In the genomic region with DNA sequence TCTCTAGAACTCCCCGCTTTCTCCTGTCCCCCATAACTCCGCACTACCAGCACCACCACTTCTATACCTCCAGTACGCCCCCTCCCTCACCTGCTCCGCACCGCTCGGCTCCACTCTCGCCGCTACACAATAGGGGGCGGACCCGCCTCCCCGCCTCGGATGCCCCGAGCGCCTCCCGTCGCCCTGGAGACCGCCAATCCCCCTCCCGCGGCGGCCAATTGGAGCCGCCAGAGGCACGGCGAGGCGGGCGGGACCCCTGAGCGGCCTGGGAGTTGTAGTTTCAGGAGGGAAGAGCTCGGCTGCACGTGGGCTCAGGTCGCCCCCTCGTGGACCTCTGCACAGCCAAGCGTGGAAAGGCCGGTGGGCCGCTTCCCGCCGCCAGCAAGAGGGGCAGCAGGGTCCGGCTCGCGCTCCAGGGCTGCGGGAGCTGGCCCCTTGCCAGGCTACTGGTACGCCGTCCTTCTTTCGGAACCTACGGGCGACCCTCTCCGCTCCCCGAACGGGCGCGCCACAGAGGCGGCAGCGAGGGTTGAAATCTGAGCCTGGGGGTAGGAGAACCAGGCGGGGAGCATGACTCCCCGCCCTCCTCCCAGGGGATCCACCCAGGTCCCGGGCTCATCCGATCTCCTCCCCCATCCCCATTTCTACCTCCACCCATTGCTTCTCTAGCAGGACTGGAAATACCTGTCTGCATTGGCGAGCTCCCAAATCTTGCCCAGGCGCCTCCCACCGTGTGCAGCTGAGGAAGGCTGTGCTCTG, we compare ENCODE assay signal across 1 cellular context.
TF ChIP-seq lines count a peak whose summit lies in the region.

TSS of gene IGSF9 (minus strand) at position 131 of the 759 bp plus-strand sequence. CDS start 2,159 bp downstream, outside the sequence.

TF ChIP-seq in HepG2, 621 proteins besides CTCF, POLR2A, EP300 and RAD21 (continued from another document):
- TF ChIP-seq, protein P1, sequence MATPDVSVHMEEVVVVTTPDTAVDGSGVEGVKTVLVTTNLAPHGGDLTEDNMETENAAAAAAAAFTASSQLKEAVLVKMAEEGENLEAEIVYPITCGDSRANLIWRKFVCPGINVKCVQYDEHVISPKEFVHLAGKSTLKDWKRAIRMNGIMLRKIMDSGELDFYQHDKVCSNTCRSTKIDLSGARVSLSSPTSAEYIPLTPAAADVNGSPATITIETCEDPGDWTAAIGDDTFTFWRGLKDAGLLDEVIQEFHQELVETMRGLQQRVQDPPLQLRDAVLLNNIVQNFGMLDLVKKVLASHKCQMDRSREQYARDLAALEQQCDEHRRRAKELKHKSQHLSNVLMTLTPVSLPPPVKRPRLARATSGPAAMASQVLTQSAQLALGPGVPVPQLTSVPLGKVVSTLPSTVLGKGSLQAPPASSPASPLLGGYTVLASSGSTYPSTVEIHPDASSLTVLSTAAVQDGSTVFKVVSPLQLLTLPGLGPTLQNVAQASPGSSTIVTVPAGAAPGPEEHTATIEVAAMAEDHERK (CRISPR knock-in tag; IDR thresholded peaks at IDR 0.05; ENCODE audit: low read depth): 0 out of 2 replicates have a peak, but pooled peaks have one; percentile 14
- TF ChIP-seq NR3C1 (CRISPR knock-in tag; IDR thresholded peaks at IDR 0.05): no peak
- TF ChIP-seq, protein P2, sequence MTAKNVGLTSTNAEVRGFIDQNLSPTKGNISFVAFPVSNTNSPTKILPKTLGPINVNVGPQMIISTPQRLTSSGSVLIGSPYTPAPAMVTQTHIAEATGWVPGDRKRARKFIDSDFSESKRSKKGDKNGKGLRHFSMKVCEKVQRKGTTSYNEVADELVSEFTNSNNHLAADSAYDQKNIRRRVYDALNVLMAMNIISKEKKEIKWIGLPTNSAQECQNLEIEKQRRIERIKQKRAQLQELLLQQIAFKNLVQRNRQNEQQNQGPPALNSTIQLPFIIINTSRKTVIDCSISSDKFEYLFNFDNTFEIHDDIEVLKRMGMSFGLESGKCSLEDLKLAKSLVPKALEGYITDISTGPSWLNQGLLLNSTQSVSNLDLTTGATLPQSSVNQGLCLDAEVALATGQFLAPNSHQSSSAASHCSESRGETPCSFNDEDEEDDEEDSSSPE (CRISPR knock-in tag; IDR thresholded peaks at IDR 0.05): peak; percentile 65; the same call in 1 of the 2 replicates
- TF ChIP-seq POLR2AphosphoS2 (IDR thresholded peaks at IDR 0.05; ENCODE audit: low read depth, low read length): no peak
- TF ChIP-seq, protein P3, sequence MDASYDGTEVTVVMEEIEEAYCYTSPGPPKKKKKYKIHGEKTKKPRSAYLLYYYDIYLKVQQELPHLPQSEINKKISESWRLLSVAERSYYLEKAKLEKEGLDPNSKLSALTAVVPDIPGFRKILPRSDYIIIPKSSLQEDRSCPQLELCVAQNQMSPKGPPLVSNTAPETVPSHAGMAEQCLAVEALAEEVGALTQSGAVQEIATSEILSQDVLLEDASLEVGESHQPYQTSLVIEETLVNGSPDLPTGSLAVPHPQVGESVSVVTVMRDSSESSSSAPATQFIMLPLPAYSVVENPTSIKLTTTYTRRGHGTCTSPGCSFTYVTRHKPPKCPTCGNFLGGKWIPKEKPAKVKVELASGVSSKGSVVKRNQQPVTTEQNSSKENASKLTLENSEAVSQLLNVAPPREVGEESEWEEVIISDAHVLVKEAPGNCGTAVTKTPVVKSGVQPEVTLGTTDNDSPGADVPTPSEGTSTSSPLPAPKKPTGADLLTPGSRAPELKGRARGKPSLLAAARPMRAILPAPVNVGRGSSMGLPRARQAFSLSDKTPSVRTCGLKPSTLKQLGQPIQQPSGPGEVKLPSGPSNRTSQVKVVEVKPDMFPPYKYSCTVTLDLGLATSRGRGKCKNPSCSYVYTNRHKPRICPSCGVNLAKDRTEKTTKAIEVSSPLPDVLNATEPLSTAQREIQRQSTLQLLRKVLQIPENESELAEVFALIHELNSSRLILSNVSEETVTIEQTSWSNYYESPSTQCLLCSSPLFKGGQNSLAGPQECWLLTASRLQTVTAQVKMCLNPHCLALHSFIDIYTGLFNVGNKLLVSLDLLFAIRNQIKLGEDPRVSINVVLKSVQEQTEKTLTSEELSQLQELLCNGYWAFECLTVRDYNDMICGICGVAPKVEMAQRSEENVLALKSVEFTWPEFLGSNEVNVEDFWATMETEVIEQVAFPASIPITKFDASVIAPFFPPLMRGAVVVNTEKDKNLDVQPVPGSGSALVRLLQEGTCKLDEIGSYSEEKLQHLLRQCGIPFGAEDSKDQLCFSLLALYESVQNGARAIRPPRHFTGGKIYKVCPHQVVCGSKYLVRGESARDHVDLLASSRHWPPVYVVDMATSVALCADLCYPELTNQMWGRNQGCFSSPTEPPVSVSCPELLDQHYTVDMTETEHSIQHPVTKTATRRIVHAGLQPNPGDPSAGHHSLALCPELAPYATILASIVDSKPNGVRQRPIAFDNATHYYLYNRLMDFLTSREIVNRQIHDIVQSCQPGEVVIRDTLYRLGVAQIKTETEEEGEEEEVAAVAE (CRISPR knock-in tag; IDR thresholded peaks at IDR 0.05; ENCODE audit: borderline replicate concordance): no peak
- TF ChIP-seq ZFP41 (CRISPR knock-in tag; IDR thresholded peaks at IDR 0.05; ENCODE audit: borderline replicate concordance): no peak
- TF ChIP-seq ZNF33A (CRISPR knock-in tag; IDR thresholded peaks at IDR 0.05; ENCODE audit: borderline replicate concordance): no peak
- no peak for TF ChIP-seq ZNF530 (CRISPR knock-in tag; IDR thresholded peaks at IDR 0.05; ENCODE audit: low read depth)
- TF ChIP-seq NFYB (CRISPR knock-in tag; IDR thresholded peaks at IDR 0.05): peak; percentile 79
- TF ChIP-seq ZNF724P (CRISPR knock-in tag; IDR thresholded peaks at IDR 0.05; ENCODE audit: borderline replicate concordance): no peak
- TF ChIP-seq, protein P4, sequence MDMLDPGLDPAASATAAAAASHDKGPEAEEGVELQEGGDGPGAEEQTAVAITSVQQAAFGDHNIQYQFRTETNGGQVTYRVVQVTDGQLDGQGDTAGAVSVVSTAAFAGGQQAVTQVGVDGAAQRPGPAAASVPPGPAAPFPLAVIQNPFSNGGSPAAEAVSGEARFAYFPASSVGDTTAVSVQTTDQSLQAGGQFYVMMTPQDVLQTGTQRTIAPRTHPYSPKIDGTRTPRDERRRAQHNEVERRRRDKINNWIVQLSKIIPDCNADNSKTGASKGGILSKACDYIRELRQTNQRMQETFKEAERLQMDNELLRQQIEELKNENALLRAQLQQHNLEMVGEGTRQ (IDR thresholded peaks at IDR 0.05; ENCODE audit: low read depth, low read length): no peak
- TF ChIP-seq, protein P4 (CRISPR knock-in tag; IDR thresholded peaks at IDR 0.05; ENCODE audit: borderline replicate concordance): no peak
- TF ChIP-seq ZMAT3 (CRISPR knock-in tag; conservative IDR thresholded peaks at IDR 0.05): no peak
- no peak for TF ChIP-seq GZF1 (CRISPR knock-in tag; IDR thresholded peaks at IDR 0.05)
TF ChIP-seq in HepG2: peak in this region for 30.
